In the genomic region with DNA sequence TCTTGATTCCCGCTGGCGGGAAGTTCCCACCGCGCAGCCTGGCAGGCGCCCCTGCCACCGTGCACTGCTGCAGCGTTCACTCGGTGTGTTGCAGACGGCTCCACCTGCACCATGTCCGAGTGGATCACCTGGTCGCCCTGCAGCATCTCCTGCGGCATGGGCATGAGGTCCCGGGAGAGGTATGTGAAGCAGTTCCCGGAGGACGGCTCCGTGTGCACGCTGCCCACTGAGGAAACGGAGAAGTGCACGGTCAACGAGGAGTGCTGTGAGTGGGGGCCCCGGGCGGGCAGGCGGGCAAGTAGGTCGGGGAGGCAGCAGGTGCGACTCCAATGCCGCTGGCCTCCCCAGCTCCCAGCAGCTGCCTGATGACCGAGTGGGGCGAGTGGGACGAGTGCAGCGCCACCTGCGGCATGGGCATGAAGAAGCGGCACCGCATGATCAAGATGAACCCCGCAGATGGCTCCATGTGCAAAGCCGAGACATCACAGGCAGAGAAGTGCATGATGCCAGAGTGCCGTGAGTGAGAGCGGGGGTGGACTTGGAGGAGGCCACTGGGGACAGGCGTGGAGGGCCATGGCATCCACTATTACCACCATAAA, we compare ENCODE assay signal across 2 cellular contexts.
TF ChIP-seq lines count a peak whose summit lies in the region.

No MANE protein-coding gene starts in this region.

TF ChIP-seq in H1, 55 proteins besides CTCF, POLR2A, EP300 and RAD21:
- no peak for TF ChIP-seq ASH2L (IDR thresholded peaks at IDR 0.05; ENCODE audit: low read length)
- TF ChIP-seq GABPA (IDR thresholded peaks at IDR 0.05; ENCODE audit: borderline replicate concordance, insufficient read depth, low read length), result no peak
- no peak for TF ChIP-seq SIX5 (IDR thresholded peaks at IDR 0.05; ENCODE audit: low read depth, low read length)
- no peak for TF ChIP-seq TAF7 (optimal IDR thresholded peaks at IDR 0.05; ENCODE audit: borderline replicate concordance, low read depth, low read length)
- no peak for TF ChIP-seq ATF3 (IDR thresholded peaks at IDR 0.05; ENCODE audit: insufficient read depth, low read depth, low read length)
- TF ChIP-seq ATF2 (IDR thresholded peaks at IDR 0.05; ENCODE audit: low read length), result no peak
- no peak for TF ChIP-seq JUN (IDR thresholded peaks at IDR 0.05; ENCODE audit: low read depth, low read length)
- TF ChIP-seq SP4 (IDR thresholded peaks at IDR 0.05; ENCODE audit: low read length), result no peak
- TF ChIP-seq NRF1 (IDR thresholded peaks at IDR 0.05; ENCODE audit: low read depth, low read length), result no peak
- 0 out of 2 replicates have a peak, but pooled peaks have one; percentile 11 for TF ChIP-seq POLR2AphosphoS5 (IDR thresholded peaks at IDR 0.05; ENCODE audit: low read depth, low read length)
- TF ChIP-seq KDM5A (IDR thresholded peaks at IDR 0.05; ENCODE audit: low read length), result no peak
- no peak for TF ChIP-seq SP1 (IDR thresholded peaks at IDR 0.05; ENCODE audit: low read depth, low read length)
- TF ChIP-seq PHF8 (conservative IDR thresholded peaks at IDR 0.05; ENCODE audit: low read depth, low read length), result no peak
- no peak for TF ChIP-seq EZH2 (IDR thresholded peaks at IDR 0.05; ENCODE audit: low read depth, low read length, severe bottlenecking)
- TF ChIP-seq, protein P1, sequence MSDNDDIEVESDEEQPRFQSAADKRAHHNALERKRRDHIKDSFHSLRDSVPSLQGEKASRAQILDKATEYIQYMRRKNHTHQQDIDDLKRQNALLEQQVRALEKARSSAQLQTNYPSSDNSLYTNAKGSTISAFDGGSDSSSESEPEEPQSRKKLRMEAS (IDR thresholded peaks at IDR 0.05), result peak; percentile 72
- no peak for TF ChIP-seq CHD1 (IDR thresholded peaks at IDR 0.05; ENCODE audit: low read depth, low read length)
- TF ChIP-seq, protein P2, sequence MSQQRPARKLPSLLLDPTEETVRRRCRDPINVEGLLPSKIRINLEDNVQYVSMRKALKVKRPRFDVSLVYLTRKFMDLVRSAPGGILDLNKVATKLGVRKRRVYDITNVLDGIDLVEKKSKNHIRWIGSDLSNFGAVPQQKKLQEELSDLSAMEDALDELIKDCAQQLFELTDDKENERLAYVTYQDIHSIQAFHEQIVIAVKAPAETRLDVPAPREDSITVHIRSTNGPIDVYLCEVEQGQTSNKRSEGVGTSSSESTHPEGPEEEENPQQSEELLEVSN (IDR thresholded peaks at IDR 0.05), result peak; percentile 35; the same call in 1 of the 2 replicates
- no peak for TF ChIP-seq SRF (IDR thresholded peaks at IDR 0.05; ENCODE audit: low read depth, low read length)
- TF ChIP-seq CTBP2 (IDR thresholded peaks at IDR 0.05; ENCODE audit: borderline replicate concordance, insufficient read depth, insufficient read length, low read length), result no peak
- no peak for TF ChIP-seq CHD2 (IDR thresholded peaks at IDR 0.05; ENCODE audit: low read length)

TF ChIP-seq in HepG2, 621 proteins besides CTCF, POLR2A, EP300 and RAD21:
- TF ChIP-seq ZNF747 (CRISPR knock-in tag; IDR thresholded peaks at IDR 0.05; ENCODE audit: borderline replicate concordance), result no peak
- TF ChIP-seq AGO2 (optimal IDR thresholded peaks at IDR 0.05; ENCODE audit: low read depth, low read length), result peak; percentile 77
